ENCODE assay signal across 11 cellular contexts in the genomic region with DNA sequence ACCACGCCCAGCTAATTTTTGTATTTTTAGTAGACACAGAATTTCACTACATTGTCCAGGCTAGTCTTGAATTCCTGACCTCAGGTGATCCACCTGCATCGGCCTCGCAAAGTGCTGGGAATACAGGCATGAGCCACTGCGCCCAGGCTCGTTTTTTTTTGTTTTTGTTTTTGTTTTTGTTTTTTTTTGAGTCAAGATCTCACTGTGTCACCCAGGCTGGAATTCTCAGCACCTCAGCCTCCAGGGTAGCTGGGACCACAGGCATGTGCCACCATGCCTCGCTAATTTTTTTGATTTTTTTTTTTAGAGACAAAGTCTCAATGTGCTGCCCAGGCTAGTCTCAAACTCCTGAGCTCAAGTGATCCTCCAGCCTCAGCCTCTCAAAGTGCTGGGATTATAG. TPM values are rescaled to one million over a fixed set of nuclear protein-coding genes. Genes with fewer than 3 reads are reported as not detected.
DNase-seq lines count a peak whose midpoint lies in the region; ATAC-seq, FAIRE-seq and TF ChIP-seq lines count a peak whose summit lies in the region.
"Had no signal": no experiment of that assay in that cellular context is flagged by ENCODE, and none has a peak within 500 bp of the region (broad histone marks: within the 10 kb centered on the region; RNA-seq: fewer than 3 reads in every experiment).

No MANE protein-coding gene starts in this region.

- intact Hi-C loops in HepG2 (cut with micrococcal nuclease; ENCODE audit: unreplicated experiment) = no loop called here
- intact Hi-C loops in right lobe of liver (cut with DNase I) = no loop called here
- intact Hi-C loops in sigmoid colon (cut with DNase I) = no loop called here

- H3K4me1 ChIP-seq in HepG2 (ENCODE audit: insufficient read depth, low read length) (peaks cover 16% of the 10 kb centered on the region), right lobe of liver (no peaks in the 10 kb centered on the region), foreskin keratinocyte (peaks cover 27% of the 10 kb centered on the region), sigmoid colon (peaks cover 0 to 3% (median 0%) of the 10 kb centered on the region in 4 donors)

- in situ Hi-C loops in HepG2 (cut with HindIII; ENCODE audit: extremely low pct_ligation_motif_present, low pct_unique_long_range_greater_than_20kb) = no loop called here

- no peak for TF ChIP-seq POLR2A in HepG2 (IDR thresholded peaks at IDR 0.05; ENCODE audit: insufficient read depth in 1 of 2, low read depth in 2 of 2, low read length in 2 of 2)
- no peak for TF ChIP-seq POLR2A in right lobe of liver (IDR thresholded peaks at IDR 0.05)
- TF ChIP-seq POLR2A in sigmoid colon (IDR thresholded peaks at IDR 0.05) = no peak

- H3K9ac ChIP-seq in HepG2 (ENCODE audit: insufficient read depth, low read depth, low read length) = no peak overlapping the region

- H3K27ac ChIP-seq in HepG2 (ENCODE audit: extremely low read length, insufficient read depth, low read length) (no peak overlapping the region), right lobe of liver (no peak overlapping the region), foreskin keratinocyte (peak overlapping the region; percentile 56), sigmoid colon (no peak overlapping the region)
- H3K27ac ChIP-seq: 22Rv1 had no signal

- H3K27me3 ChIP-seq in HepG2 (ENCODE audit: control insufficient read depth in 1 of 2, insufficient read depth in 2 of 2, low read length in 2 of 2) = no peaks in the 10 kb centered on the region; a peak in 2 of 5 replicates
- H3K27me3 ChIP-seq in right lobe of liver = no peaks in the 10 kb centered on the region
- no peaks in the 10 kb centered on the region for H3K27me3 ChIP-seq in foreskin keratinocyte
- no peaks in the 10 kb centered on the region for H3K27me3 ChIP-seq in sigmoid colon

- no peak overlapping the region for H2AFZ ChIP-seq in HepG2 (ENCODE audit: low read length)
- H2AFZ ChIP-seq: GM23338 had no signal

- H4K20me1 ChIP-seq in HepG2 (ENCODE audit: insufficient read depth, low read length) = no peaks in the 10 kb centered on the region

- CTCF ChIA-PET in HepG2 (lab: Yijun Ruan, JAX; ENCODE audit: low intra/inter-chr PET ratio, low total read pairs) = no interaction called here

- H3K36me3 ChIP-seq in HepG2 (replicated peaks in 1 of 2; ENCODE audit: control insufficient read depth in 1 of 2, insufficient read depth in 2 of 2, low read length in 2 of 2) (no peaks in the 10 kb centered on the region), right lobe of liver (no peaks in the 10 kb centered on the region), sigmoid colon (peaks cover 0 to 14% (median 4%) of the 10 kb centered on the region in 4 donors)

- no peak for TF ChIP-seq RAD21 in HepG2 (CRISPR knock-in tag; IDR thresholded peaks at IDR 0.05)

- H3K79me2 ChIP-seq in HepG2 (ENCODE audit: insufficient read depth, low read length) = no peaks in the 10 kb centered on the region

- H3K4me2 ChIP-seq in HepG2 (ENCODE audit: low read depth, low read length) = no peak overlapping the region
- H3K4me2 ChIP-seq: GM23338 had no signal

- BruUV-seq in HepG2 (replicated peaks; lab: Mats Ljungman, UMichigan) = no TSS peak

- ATAC-seq in HepG2 (no peak), right lobe of liver (no peak), foreskin keratinocyte (no peak), GM21723 (IDR thresholded peaks at IDR 0.05; ENCODE audit: unreplicated experiment) (no peak)
- ATAC-seq: GM23338 had no signal

- no peak overlapping the region for H3K4me3 ChIP-seq in HepG2 (replicated peaks in 1 of 3; ENCODE audit: insufficient read depth in 1 of 3, low read depth in 2 of 3, low read length in 3 of 3)
- H3K4me3 ChIP-seq in right lobe of liver = no peak overlapping the region
- H3K4me3 ChIP-seq in sigmoid colon = no peak overlapping the region
- H3K4me3 ChIP-seq: GM23338 had no signal

- no peak for FAIRE-seq in HepG2 (lab: Jason Lieb, UNC)

- POLR2A ChIA-PET in HepG2 (lab: Yijun Ruan, JAX) = no interaction called here

- TF ChIP-seq CTCF in HepG2 (CRISPR knock-in tag; IDR thresholded peaks at IDR 0.05) (no peak), right lobe of liver (IDR thresholded peaks at IDR 0.05) (no peak), foreskin keratinocyte (conservative IDR thresholded peaks at IDR 0.05) (no peak), sigmoid colon (IDR thresholded peaks at IDR 0.05) (no peak)

- no peak for TF ChIP-seq EP300 in HepG2 (IDR thresholded peaks at IDR 0.05; ENCODE audit: low read depth in 2 of 2, low read length in 2 of 2)
- TF ChIP-seq EP300 in HepG2 (CRISPR knock-in tag; IDR thresholded peaks at IDR 0.05; ENCODE audit: borderline replicate concordance) = no peak
- no peak for TF ChIP-seq EP300 in sigmoid colon (IDR thresholded peaks at IDR 0.05)

- 82% methylated on average over 6 of the region's 6 CpGs for WGBS in HepG2 (ENCODE audit: low lambda C conversion rate)
- 80% methylated on average over 6 of the region's 6 CpGs for WGBS in right lobe of liver (ENCODE audit: insufficient coverage, low coverage, low lambda C conversion rate, missing lambda C conversion rate)
- WGBS in sigmoid colon, 2 donors = 45 to 84% methylated on average over 6 of the region's 6 CpGs

- H3K9me3 ChIP-seq in HepG2 (ENCODE audit: low read length) (no peaks in the 10 kb centered on the region), right lobe of liver (no peaks in the 10 kb centered on the region), sigmoid colon (no peaks in the 10 kb centered on the region)

- DNase-seq in HepG2 (ENCODE audit: low spot score) (no peak), right lobe of liver (no peak), foreskin keratinocyte (peak in 1 of 2 donors; percentile 54), sigmoid colon (peak; percentile 41), GM19240 (ENCODE audit: insufficient read length, low spot score) (no peak), NCI-H1105 (lab: John Stamatoyannopoulos, UW) (no peak)
- DNase-seq: CD8-positive, alpha-beta memory T cell; H7 had no signal

TF ChIP-seq in HepG2, 621 proteins besides CTCF, POLR2A, EP300 and RAD21 (continues in another document):
- TF ChIP-seq ZNF83 (CRISPR knock-in tag; IDR thresholded peaks at IDR 0.05; ENCODE audit: borderline replicate concordance) = no peak

RNA-seq across cellular contexts. Expression of gene CMTM4, which starts 17.5 kb away (rescaled TPM):
- total RNA-seq in HepG2 (2016; rRNA removed; fragmentation: Illumina TruSeq; extraction: Trizol) (32.0 and 44.1 TPM in 2 replicates), right lobe of liver (10 to 100 TPM in 2 of 6 experiments, 1 to 10 TPM in 4; 5.1 to 14.8 (median 8.0) TPM), foreskin keratinocyte (18.8 and 20.3 TPM in 2 replicates), sigmoid colon (10 to 100 TPM in 2 of 4 donors, 1 to 10 TPM in 2; 6.1 to 12.5 (median 9.4) TPM)
- 10.6 and 12.8 TPM in 2 replicates for total RNA-seq in HepG2 (2016; cell fraction: cytosol; rRNA removed; fragmentation: Illumina TruSeq; extraction: Trizol; ENCODE audit: low read depth)
- 32.2 and 42.2 TPM in 2 replicates for total RNA-seq in HepG2 (2016; cell fraction: insoluble cytoplasmic fraction; rRNA removed; fragmentation: Illumina TruSeq; extraction: Trizol)
- total RNA-seq in HepG2 (2016; cell fraction: membrane; rRNA removed; fragmentation: Illumina TruSeq; extraction: Trizol) = 27.4 and 28.5 TPM in 2 replicates
- 32.4 and 32.8 TPM in 2 replicates for total RNA-seq in HepG2 (2016; cell fraction: nucleus; rRNA removed; fragmentation: Illumina TruSeq; extraction: Trizol)
- polyA plus RNA-seq in HepG2 (2011; rRNA removed) (36.3 and 41.3 TPM in 2 replicates), foreskin keratinocyte (5.4 and 6.6 TPM in 2 replicates), sigmoid colon (10 to 100 TPM; 27.0 to 65.1 (median 40.2) TPM)
- polyA plus RNA-seq in HepG2 (2011; cell fraction: cytosol; rRNA removed) = 38.1 and 43.4 TPM in 2 replicates
- polyA plus RNA-seq in HepG2 (2011; cell fraction: nucleus; rRNA removed) = 45.0 and 48.2 TPM in 2 replicates
- polyA plus RNA-seq in HepG2 (2012) = 30.6 and 31.6 TPM in 2 replicates
- polyA plus RNA-seq in HepG2 (2016; cell fraction: cytosol; fragmentation: Illumina TruSeq; extraction: Trizol; ENCODE audit: low read depth) = 3.9 and 4.5 TPM in 2 replicates
- polyA plus RNA-seq in HepG2 (2016; cell fraction: insoluble cytoplasmic fraction; fragmentation: Illumina TruSeq; extraction: Trizol; ENCODE audit: low read depth) = 29.5 and 30.3 TPM in 2 replicates
- polyA plus RNA-seq in HepG2 (2016; cell fraction: membrane; fragmentation: Illumina TruSeq; extraction: Trizol; ENCODE audit: low read depth) = 10.0 and 11.3 TPM in 2 replicates
- 32.1 and 32.5 TPM in 2 replicates for polyA plus RNA-seq in HepG2 (2016; cell fraction: nucleus; fragmentation: Illumina TruSeq; extraction: Trizol; ENCODE audit: insufficient read depth, low read depth)
- 61.0 and 116 TPM in 2 replicates for polyA minus RNA-seq in HepG2 (2011; rRNA and poly(A)+ RNA removed; ENCODE audit: low replicate concordance)
- polyA minus RNA-seq in HepG2 (2011; cell fraction: cytosol; rRNA and poly(A)+ RNA removed) = 47.2 and 48.9 TPM in 2 replicates
- 31.5 and 35.9 TPM in 2 replicates for polyA minus RNA-seq in HepG2 (2011; cell fraction: nucleus; rRNA and poly(A)+ RNA removed)

RNA-seq across cellular contexts. Expression of gene DYNC1LI2, which starts 37.3 kb away (rescaled TPM):
- total RNA-seq in HepG2 (2016; rRNA removed; fragmentation: Illumina TruSeq; extraction: Trizol) (107 and 135 TPM in 2 replicates), right lobe of liver (10 to 100 TPM; 30.5 to 44.1 (median 37.9) TPM), foreskin keratinocyte (61.7 and 69.7 TPM in 2 replicates), sigmoid colon (100 to 1,000 TPM; 164 to 327 (median 261) TPM)
- total RNA-seq in HepG2 (2016; cell fraction: cytosol; rRNA removed; fragmentation: Illumina TruSeq; extraction: Trizol; ENCODE audit: low read depth) = 18.2 and 20.0 TPM in 2 replicates
- 109 and 139 TPM in 2 replicates for total RNA-seq in HepG2 (2016; cell fraction: insoluble cytoplasmic fraction; rRNA removed; fragmentation: Illumina TruSeq; extraction: Trizol)
- 25.6 and 31.6 TPM in 2 replicates for total RNA-seq in HepG2 (2016; cell fraction: membrane; rRNA removed; fragmentation: Illumina TruSeq; extraction: Trizol)
- total RNA-seq in HepG2 (2016; cell fraction: nucleus; rRNA removed; fragmentation: Illumina TruSeq; extraction: Trizol) = 194 and 230 TPM in 2 replicates
- polyA plus RNA-seq in HepG2 (2011; rRNA removed) (65.5 and 67.7 TPM in 2 replicates), foreskin keratinocyte (18.1 and 19.5 TPM in 2 replicates), sigmoid colon (10 to 100 TPM; 52.9 to 68.7 (median 60.8) TPM)
- 30.2 and 40.7 TPM in 2 replicates for polyA plus RNA-seq in HepG2 (2011; cell fraction: cytosol; rRNA removed)
- 210 and 219 TPM in 2 replicates for polyA plus RNA-seq in HepG2 (2011; cell fraction: nucleus; rRNA removed)
- 57.1 and 65.5 TPM in 2 replicates for polyA plus RNA-seq in HepG2 (2012)
- 3.3 and 3.7 TPM in 2 replicates for polyA plus RNA-seq in HepG2 (2016; cell fraction: cytosol; fragmentation: Illumina TruSeq; extraction: Trizol; ENCODE audit: low read depth)
- polyA plus RNA-seq in HepG2 (2016; cell fraction: insoluble cytoplasmic fraction; fragmentation: Illumina TruSeq; extraction: Trizol; ENCODE audit: low read depth) = 68.8 and 69.0 TPM in 2 replicates
- 9.8 and 12.1 TPM in 2 replicates for polyA plus RNA-seq in HepG2 (2016; cell fraction: membrane; fragmentation: Illumina TruSeq; extraction: Trizol; ENCODE audit: low read depth)
- polyA plus RNA-seq in HepG2 (2016; cell fraction: nucleus; fragmentation: Illumina TruSeq; extraction: Trizol; ENCODE audit: insufficient read depth, low read depth) = 329 and 373 TPM in 2 replicates
- polyA minus RNA-seq in HepG2 (2011; rRNA and poly(A)+ RNA removed; ENCODE audit: low replicate concordance) = 51.3 and 78.2 TPM in 2 replicates
- 27.4 and 28.7 TPM in 2 replicates for polyA minus RNA-seq in HepG2 (2011; cell fraction: cytosol; rRNA and poly(A)+ RNA removed)
- polyA minus RNA-seq in HepG2 (2011; cell fraction: nucleus; rRNA and poly(A)+ RNA removed) = 169 and 176 TPM in 2 replicates
